ENCODE assay signal across 15 cellular contexts in the genomic region with DNA sequence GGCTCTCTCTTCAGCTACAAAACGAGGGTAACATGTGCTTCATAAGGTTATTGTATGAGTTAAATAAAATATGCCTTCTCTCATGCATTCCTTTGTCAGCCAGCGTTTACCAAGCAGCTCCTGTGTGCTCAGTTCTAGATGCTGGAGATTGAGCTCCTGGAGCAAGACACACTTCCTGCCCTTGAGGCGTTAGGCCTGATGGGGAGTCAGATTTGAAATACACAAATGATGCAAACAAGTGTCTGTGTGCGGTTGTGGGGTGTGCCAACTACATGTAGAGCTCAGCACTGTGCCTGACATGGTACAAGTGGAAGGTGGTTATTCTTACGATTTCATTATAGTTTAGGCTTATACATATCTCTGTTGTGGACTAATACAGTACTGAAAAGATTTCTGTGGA. TPM values are rescaled to one million over a fixed set of nuclear protein-coding genes. Genes with fewer than 3 reads are reported as not detected.
DNase-seq lines count a peak whose midpoint lies in the region; ATAC-seq and TF ChIP-seq lines count a peak whose summit lies in the region.
"Had no signal": no experiment of that assay in that cellular context is flagged by ENCODE, and none has a peak within 500 bp of the region (broad histone marks: within the 10 kb centered on the region; RNA-seq: fewer than 3 reads in every experiment).

No MANE protein-coding gene starts in this region.

- no peak overlapping the region for H3K4me3 ChIP-seq in MG63
- H3K4me3 ChIP-seq in adipocyte (ENCODE audit: low read length) = no peak overlapping the region
- H3K4me3 ChIP-seq: SJCRH30, smooth muscle cell, upper lobe of left lung had no signal

- peaks cover 2% of the 10 kb centered on the region for H3K27me3 Mint-ChIP-seq in activated CD4-positive, alpha-beta T cell treated with anti-CD3 and anti-CD28 coated beads for 36 hours
- H3K27me3 Mint-ChIP-seq in osteocyte (ENCODE audit: unreplicated experiment) = no peaks in the 10 kb centered on the region
- H3K27me3 Mint-ChIP-seq: activated naive CD8-positive, alpha-beta T cell had no signal

- no peak overlapping the region for H3K4me3 Mint-ChIP-seq in activated CD4-positive, alpha-beta T cell treated with anti-CD3 and anti-CD28 coated beads for 36 hours
- no peak overlapping the region for H3K4me3 Mint-ChIP-seq in osteocyte (ENCODE audit: unreplicated experiment)
- H3K4me3 Mint-ChIP-seq: activated naive CD8-positive, alpha-beta T cell; naive thymus-derived CD8-positive, alpha-beta T cell had no signal

- peak; percentile 41 for DNase-seq in activated CD4-positive, alpha-beta T cell treated with anti-CD3 and anti-CD28 coated beads for 36 hours
- DNase-seq in activated CD4-positive, alpha-beta T cell treated with anti-CD3 and anti-CD28 coated beads, Interleukin-2, amount 50 U/mL, for 4 hours = no peak
- DNase-seq in MG63 (peak; percentile 62), adipocyte (ENCODE audit: low read depth) (peak; percentile 16), osteocyte (ENCODE audit: extremely low spot score, unreplicated experiment) (peak; percentile 49), SKM-1 treated with dmso at 0.1 percent for 144 hours (lab: John Stamatoyannopoulos, UW; ENCODE audit: unreplicated experiment) (no peak), mesenteric fat pad (ENCODE audit: low spot score) (no peak)
- DNase-seq: 8988T; naive thymus-derived CD8-positive, alpha-beta T cell; NCI-H524; SJCRH30; upper lobe of left lung had no signal

- peaks cover 14% of the 10 kb centered on the region for H3K4me1 Mint-ChIP-seq in activated CD4-positive, alpha-beta T cell treated with anti-CD3 and anti-CD28 coated beads for 36 hours
- H3K4me1 Mint-ChIP-seq in osteocyte (ENCODE audit: unreplicated experiment) = peaks cover 47% of the 10 kb centered on the region

- intact Hi-C loops in activated CD4-positive, alpha-beta T cell treated with anti-CD3 and anti-CD28 coated beads for 36 hours (cut with DNase I, micrococcal nuclease) = no loop called here

- no peaks in the 10 kb centered on the region for H3K36me3 Mint-ChIP-seq in activated CD4-positive, alpha-beta T cell treated with anti-CD3 and anti-CD28 coated beads for 36 hours (ENCODE audit: low read depth)
- no peaks in the 10 kb centered on the region for H3K36me3 Mint-ChIP-seq in osteocyte (ENCODE audit: unreplicated experiment)

- peak; percentile 85 for ATAC-seq in activated CD4-positive, alpha-beta T cell treated with anti-CD3 and anti-CD28 coated beads for 36 hours
- ATAC-seq in HG03520 (IDR thresholded peaks at IDR 0.05; ENCODE audit: unreplicated experiment) = no peak
- ATAC-seq: naive thymus-derived CD8-positive, alpha-beta T cell had no signal

- no peak overlapping the region for H3K9ac ChIP-seq in adipocyte (ENCODE audit: low read length)

- no peak for TF ChIP-seq CTCF in osteocyte (IDR thresholded peaks at IDR 0.05)

- H3K9me3 ChIP-seq in MG63 (no peaks in the 10 kb centered on the region), adipocyte (ENCODE audit: control insufficient read depth, low read length) (no peaks in the 10 kb centered on the region)
- H3K9me3 ChIP-seq: SJCRH30, upper lobe of left lung had no signal

- H3K27ac Mint-ChIP-seq in activated CD4-positive, alpha-beta T cell treated with anti-CD3 and anti-CD28 coated beads for 36 hours = no peak overlapping the region
- peak overlapping the region; percentile 23 for H3K27ac Mint-ChIP-seq in osteocyte (ENCODE audit: unreplicated experiment)
- H3K27ac Mint-ChIP-seq: activated naive CD8-positive, alpha-beta T cell had no signal

- peaks cover 30% of the 10 kb centered on the region for H3K4me1 ChIP-seq in adipocyte (ENCODE audit: control insufficient read depth, insufficient read depth, low read length)

- no peaks in the 10 kb centered on the region for H3K27me3 ChIP-seq in MG63
- no peaks in the 10 kb centered on the region for H3K27me3 ChIP-seq in adipocyte (replicated peaks; ENCODE audit: control insufficient read depth, insufficient read depth, low read length)
- H3K27me3 ChIP-seq: SJCRH30, upper lobe of left lung had no signal

- H3K9me3 Mint-ChIP-seq in activated CD4-positive, alpha-beta T cell treated with anti-CD3 and anti-CD28 coated beads for 36 hours (ENCODE audit: low read depth) = no peaks in the 10 kb centered on the region
- no peaks in the 10 kb centered on the region for H3K9me3 Mint-ChIP-seq in osteocyte (ENCODE audit: unreplicated experiment)
- H3K9me3 Mint-ChIP-seq: naive thymus-derived CD8-positive, alpha-beta T cell had no signal

- CTCF ChIA-PET in activated CD4-positive, alpha-beta T cell treated with anti-CD3 and anti-CD28 coated beads for 36 hours (lab: Charles Lee) = interaction anchor here (1.0 to 1.1 kb wide), 2 partner anchors 10 to 37 kb away, joined by 3 to 5 read pairs; no protein-coding TSS in a partner anchor

- POLR2A ChIA-PET in activated CD4-positive, alpha-beta T cell treated with anti-CD3 and anti-CD28 coated beads for 36 hours (lab: Charles Lee) = interaction anchor here (0.6 kb wide), 1 partner anchor 12 kb away, joined by 4 read pairs; no protein-coding TSS in a partner anchor

- H3K36me3 ChIP-seq in MG63 (no peaks in the 10 kb centered on the region), adipocyte (ENCODE audit: control insufficient read depth, insufficient read depth, low read length, severe bottlenecking) (no peaks in the 10 kb centered on the region)
- H3K36me3 ChIP-seq: SJCRH30, upper lobe of left lung had no signal

RNA-seq across cellular contexts. Expression of a gene that starts 39.6 kb away (rescaled TPM):
- total RNA-seq in activated CD4-positive, alpha-beta T cell treated with anti-CD3 and anti-CD28 coated beads for 36 hours = not detected
- total RNA-seq in MG63 (2014; rRNA removed; shearing (Covaris generic); ENCODE audit: low replicate concordance) = 7.1 and 8.1 TPM in 2 replicates
- total RNA-seq in osteocyte (34.8 and 40.0 TPM in 2 replicates), mesenteric fat pad (169 TPM)
- total RNA-seq: naive thymus-derived CD8-positive, alpha-beta T cell had no signal

Comparison
In these comparisons a context has a peak if more than half of its experiments do, and no peak if none do; other contexts are left out.
1. DNase-seq: peak in activated CD4-positive, alpha-beta T cell treated with anti-CD3 and anti-CD28 coated beads for 36 hours (single experiment), MG63 (single experiment), adipocyte (single experiment) and osteocyte (single experiment); none in activated CD4-positive, alpha-beta T cell treated with anti-CD3 and anti-CD28 coated beads, Interleukin-2, amount 50 U/mL, for 4 hours (0 of 2), SKM-1 treated with dmso at 0.1 percent for 144 hours (single experiment) and mesenteric fat pad (single experiment).